ENCODE assay signal across 1 cellular context in the genomic region with DNA sequence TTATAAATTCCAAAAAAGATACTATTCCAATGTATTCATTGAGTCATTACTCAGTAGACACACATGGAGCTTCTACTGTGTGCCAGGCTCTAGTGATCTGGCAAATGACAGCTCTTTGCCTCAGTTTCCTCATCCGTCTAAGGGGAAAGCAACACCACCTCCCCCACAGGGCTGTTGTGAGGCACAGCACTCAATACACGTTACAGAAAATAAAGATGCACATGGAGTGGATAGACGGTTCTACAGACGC.
TF ChIP-seq lines count a peak whose summit lies in the region.

No MANE protein-coding gene starts in this region.

TF ChIP-seq in HEK293, 187 proteins besides CTCF, POLR2A, EP300 and RAD21 (continued from another document):
- TF ChIP-seq, protein P1, sequence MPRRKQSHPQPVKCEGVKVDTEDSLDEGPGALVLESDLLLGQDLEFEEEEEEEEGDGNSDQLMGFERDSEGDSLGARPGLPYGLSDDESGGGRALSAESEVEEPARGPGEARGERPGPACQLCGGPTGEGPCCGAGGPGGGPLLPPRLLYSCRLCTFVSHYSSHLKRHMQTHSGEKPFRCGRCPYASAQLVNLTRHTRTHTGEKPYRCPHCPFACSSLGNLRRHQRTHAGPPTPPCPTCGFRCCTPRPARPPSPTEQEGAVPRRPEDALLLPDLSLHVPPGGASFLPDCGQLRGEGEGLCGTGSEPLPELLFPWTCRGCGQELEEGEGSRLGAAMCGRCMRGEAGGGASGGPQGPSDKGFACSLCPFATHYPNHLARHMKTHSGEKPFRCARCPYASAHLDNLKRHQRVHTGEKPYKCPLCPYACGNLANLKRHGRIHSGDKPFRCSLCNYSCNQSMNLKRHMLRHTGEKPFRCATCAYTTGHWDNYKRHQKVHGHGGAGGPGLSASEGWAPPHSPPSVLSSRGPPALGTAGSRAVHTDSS (tag by site-specific recombination; IDR thresholded peaks at IDR 0.05) = no peak
- no peak for TF ChIP-seq ZNF776 (tag by site-specific recombination; IDR thresholded peaks at IDR 0.05; ENCODE audit: borderline replicate concordance)
TF ChIP-seq in HEK293: peak in this region for 0.
